In genomic region chr17:3801043-3801746, GRCh38 we compare ENCODE assay signal across 11 cellular contexts. TPM values are rescaled to one million over a fixed set of nuclear protein-coding genes. Genes with fewer than 3 reads are reported as not detected.
DNase-seq lines count a peak whose midpoint lies in the region; ATAC-seq, FAIRE-seq and TF ChIP-seq lines count a peak whose summit lies in the region.
"Had no signal": no experiment of that assay in that cellular context is flagged by ENCODE, and none has a peak within 500 bp of the region (broad histone marks: within the 10 kb centered on the region; RNA-seq: fewer than 3 reads in every experiment).

TSS of gene ITGAE (minus strand) at chr17:3801188. CDS start at chr17:3801144, 44 bp downstream.

- WGBS in esophagus, 2 donors: 76 to 83% methylated on average over 19 of the region's 19 CpGs

- H3K27me3 ChIP-seq in BJ (ENCODE audit: control insufficient read depth, insufficient read depth, low read length) (no peaks in the 10 kb centered on the region), PC-9 (ENCODE audit: insufficient read depth, low read depth) (no peaks in the 10 kb centered on the region), esophagus (ENCODE audit: control insufficient read depth in 1 of 2, insufficient read depth in 2 of 2, low read length in 2 of 2) (no peaks in the 10 kb centered on the region)

- TF ChIP-seq POLR2A in GM12892 (IDR thresholded peaks at IDR 0.05; ENCODE audit: low read depth, low read length): no peak

- intact Hi-C loops in PC-9 (cut with micrococcal nuclease; ENCODE audit: unreplicated experiment): no loop called here

- FAIRE-seq in GM12892 (lab: Jason Lieb, UNC): no peak

- H3K4me1 ChIP-seq in PC-9 (replicated peaks; ENCODE audit: insufficient read depth) (0 out of 2 replicates have a peak, but pooled peaks cover 4% of the 10 kb centered on the region), esophagus (ENCODE audit: control insufficient read depth in 2 of 2, insufficient read depth in 2 of 2, low read length in 1 of 2) (no peaks in the 10 kb centered on the region)

- peak within 1 kb of the TSS in 2 of 10 donors; percentile 34 to 47 for H3K4me3 Mint-ChIP-seq in naive thymus-derived CD8-positive, alpha-beta T cell

- no peaks in the 10 kb centered on the region for H3K9me2 ChIP-seq in PC-9 (ENCODE audit: insufficient read depth)

- no peak for ATAC-seq in naive thymus-derived CD8-positive, alpha-beta T cell
- ATAC-seq in HG02588 (IDR thresholded peaks at IDR 0.05; ENCODE audit: unreplicated experiment): no peak
- ATAC-seq in GM21381 (IDR thresholded peaks at IDR 0.05; ENCODE audit: unreplicated experiment): no peak

- H3K4me2 ChIP-seq in PC-9: no peak within 1 kb of the TSS

- H3K36me3 ChIP-seq in BJ (ENCODE audit: control insufficient read depth, insufficient read depth, low read length) (peaks cover 1% of the 10 kb centered on the region; the same call in 1 of the 2 replicates), PC-9 (ENCODE audit: low read depth) (no peaks in the 10 kb centered on the region), esophagus (ENCODE audit: control insufficient read depth in 2 of 2, insufficient read depth in 2 of 2, low read length in 1 of 2) (peaks cover 0 to 2% of the 10 kb centered on the region in 2 donors)

- no TSS peak for BruUV-seq in PC-9 (replicated peaks; lab: Mats Ljungman, UMichigan)

- H3K4me1 Mint-ChIP-seq in naive thymus-derived CD8-positive, alpha-beta T cell: peaks cover 14 to 50% (median 22%) of the 10 kb centered on the region in 4 donors

- H3K9me3 ChIP-seq in PC-9 (ENCODE audit: insufficient read depth, low read depth) (no peaks in the 10 kb centered on the region), esophagus (ENCODE audit: control insufficient read depth in 2 of 2, insufficient read depth in 1 of 2, low read depth in 1 of 2, low read length in 1 of 2) (no peaks in the 10 kb centered on the region)

- TF ChIP-seq CTCF in BJ (IDR thresholded peaks at IDR 0.05; ENCODE audit: insufficient read depth, low read depth, low read length): no peak
- TF ChIP-seq CTCF in PC-9 (conservative IDR thresholded peaks at IDR 0.05): no peak

- no peaks in the 10 kb centered on the region for H3K79me2 ChIP-seq in PC-9 (ENCODE audit: low read depth)

- POLR2A ChIA-PET in BJ (lab: Charles Lee) (no interaction called here), PC-9 (lab: Charles Lee; ENCODE audit: unreplicated experiment) (no interaction called here)
- POLR2A ChIA-PET in naive thymus-derived CD8-positive, alpha-beta T cell (lab: Charles Lee): no interaction called here

- CTCF ChIA-PET in BJ (lab: Yijun Ruan, JAX): interaction anchor here (1.1 to 2.3 kb wide), 2 partner anchors 63 to 64 kb away, joined by 3 to 8 read pairs; no protein-coding TSS in a partner anchor
- CTCF ChIA-PET in PC-9 (lab: Charles Lee): interaction anchor here (0.6 kb wide), 1 partner anchor 1126 kb away, joined by 3 read pairs; no protein-coding TSS in a partner anchor

- no peak within 1 kb of the TSS for H2AFZ ChIP-seq in PC-9

- H3K4me3 ChIP-seq in BJ (ENCODE audit: low read depth, low read length) (no peak within 1 kb of the TSS), PC-9 (no peak within 1 kb of the TSS), esophagus (ENCODE audit: low read depth in 1 of 2, low read length in 2 of 2) (peak within 1 kb of the TSS in 1 of 2 donors; percentile 9)

- no peaks in the 10 kb centered on the region for H3K27me3 Mint-ChIP-seq in naive thymus-derived CD8-positive, alpha-beta T cell

- peaks cover 0 to 2% (median 0%) of the 10 kb centered on the region in 3 donors for H3K36me3 Mint-ChIP-seq in naive thymus-derived CD8-positive, alpha-beta T cell

- H3K27ac ChIP-seq in PC-9 (no peak within 1 kb of the TSS), esophagus (ENCODE audit: low read depth in 2 of 2, low read length in 1 of 2) (peak within 1 kb of the TSS in 1 of 2 donors; percentile 33)

- H3F3A ChIP-seq in PC-9 (ENCODE audit: insufficient read depth, low read depth): no peaks in the 10 kb centered on the region; the same call in 1 of the 2 replicates

- H4K20me1 ChIP-seq in PC-9 (ENCODE audit: insufficient read depth): no peaks in the 10 kb centered on the region

- H3K27ac Mint-ChIP-seq in naive thymus-derived CD8-positive, alpha-beta T cell: peak within 1 kb of the TSS in 7 of 10 donors; percentile 26 to 73 (median 60)

- DNase-seq in BJ (ENCODE audit: low read depth) (no peak), PC-9 (no peak), hypothalamus (lab: John Stamatoyannopoulos, UW) (no peak), GM12892 (ENCODE audit: insufficient read length) (no peak)
- DNase-seq in naive thymus-derived CD8-positive, alpha-beta T cell: no peak
- DNase-seq: activated gamma-delta T cell, DMS79 treated with DMSO at 0.1 percent for 48 hours, NCI-H345 had no signal

- H3K9me3 Mint-ChIP-seq in naive thymus-derived CD8-positive, alpha-beta T cell: no peaks in the 10 kb centered on the region

RNA-seq across cellular contexts. Expression of gene ITGAE, which starts in this region (rescaled TPM):
- polyA plus RNA-seq in BJ (2011; rRNA removed) (69.9 and 96.3 TPM in 2 replicates), esophagus (10 to 100 TPM; 26.8 to 33.7 TPM)
- 4.1 and 4.4 TPM in 2 replicates for polyA minus RNA-seq in BJ (2011; rRNA and poly(A)+ RNA removed)
- total RNA-seq in PC-9 (2021): 48.7 and 52.8 TPM in 2 replicates
- total RNA-seq in naive thymus-derived CD8-positive, alpha-beta T cell: 10 to 100 TPM; 24.5 to 26.8 TPM
- polyA plus RNA-seq in naive thymus-derived CD8-positive, alpha-beta T cell: 10 to 100 TPM; 52.7 to 58.1 (median 55.6) TPM
- 23.4 TPM for polyA plus RNA-seq in GM12892 (2012; ENCODE audit: missing spikeins)
